ENCODE assay signal across 16 cellular contexts in the genomic region with DNA sequence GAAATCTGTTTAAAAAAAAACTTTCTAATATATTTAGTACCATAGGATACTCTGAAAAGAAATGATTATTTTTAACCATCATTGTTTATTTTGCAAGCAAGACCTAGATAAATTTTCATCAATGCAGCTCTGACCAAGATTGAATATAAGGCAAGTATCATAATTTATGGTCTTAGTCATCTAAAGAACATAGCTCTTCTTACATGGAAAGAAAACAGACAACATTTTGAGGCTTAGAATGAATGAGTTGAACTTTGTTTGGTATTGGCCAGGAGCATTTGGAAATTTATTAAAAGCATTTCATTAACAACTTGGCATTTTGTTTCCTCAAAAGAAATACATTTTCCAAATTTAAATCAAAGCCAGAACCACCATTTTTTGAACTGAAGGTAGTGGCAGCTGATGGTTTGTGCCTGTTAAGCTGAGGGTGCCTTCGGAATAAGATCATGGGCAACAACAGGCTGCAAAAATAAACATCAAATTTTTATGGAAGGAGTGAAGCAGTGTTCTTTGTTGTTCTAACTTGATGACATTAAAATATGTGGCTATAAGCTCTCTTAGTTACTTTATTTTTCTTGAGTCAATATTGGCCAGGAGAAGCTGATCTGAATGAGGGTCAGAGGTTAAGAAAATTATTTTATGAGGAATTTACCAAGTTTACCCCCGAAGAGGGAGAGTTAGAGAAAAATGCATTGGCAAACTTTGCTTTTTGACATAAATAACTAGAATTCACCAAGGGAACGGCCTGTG. TPM values are rescaled to one million over a fixed set of nuclear protein-coding genes. Genes with fewer than 3 reads are reported as not detected.
DNase-seq lines count a peak whose midpoint lies in the region; ATAC-seq, FAIRE-seq and TF ChIP-seq lines count a peak whose summit lies in the region.
"Had no signal": no experiment of that assay in that cellular context is flagged by ENCODE, and none has a peak within 500 bp of the region (broad histone marks: within the 10 kb centered on the region; RNA-seq: fewer than 3 reads in every experiment).

No MANE protein-coding gene starts in this region.

- H2AFZ ChIP-seq in KMS-11 (ENCODE audit: low read depth) (no peak overlapping the region), OCI-LY7 (ENCODE audit: low read length) (no peak overlapping the region)

- H3K36me3 ChIP-seq in KMS-11 (ENCODE audit: insufficient read depth): no peaks in the 10 kb centered on the region
- no peaks in the 10 kb centered on the region for H3K36me3 ChIP-seq in esophagus squamous epithelium
- no peaks in the 10 kb centered on the region for H3K36me3 ChIP-seq in OCI-LY7 (ENCODE audit: insufficient read depth, low read length)

- H3K27me3 Mint-ChIP-seq in osteocyte (ENCODE audit: unreplicated experiment): no peaks in the 10 kb centered on the region
- H3K27me3 Mint-ChIP-seq in activated naive CD8-positive, alpha-beta T cell treated with anti-CD3 and anti-CD28 coated beads, Interleukin-2, amount 50 U/mL, for 24 hours: no peaks in the 10 kb centered on the region
- H3K27me3 Mint-ChIP-seq: central memory CD8-positive, alpha-beta T cell had no signal

- no peak overlapping the region for H3K4me3 Mint-ChIP-seq in osteocyte (ENCODE audit: unreplicated experiment)
- no peak overlapping the region for H3K4me3 Mint-ChIP-seq in activated naive CD8-positive, alpha-beta T cell treated with anti-CD3 and anti-CD28 coated beads, Interleukin-2, amount 50 U/mL, for 24 hours
- H3K4me3 Mint-ChIP-seq: central memory CD8-positive, alpha-beta T cell had no signal

- intact Hi-C loops in esophagus squamous epithelium (cut with DNase I) (loop anchor here (10.0 kb wide), 1 partner anchor 253 kb away; no protein-coding TSS in a partner anchor), OCI-LY7 (cut with micrococcal nuclease; ENCODE audit: unreplicated experiment) (loop anchor here (10.0 kb wide), 1 partner anchor 163 kb away; no protein-coding TSS in a partner anchor)

- no peak for ATAC-seq in A549
- no peak for ATAC-seq in activated naive CD8-positive, alpha-beta T cell treated with anti-CD3 and anti-CD28 coated beads, Interleukin-2, amount 50 U/mL, for 24 hours
- ATAC-seq: activated naive CD4-positive, alpha-beta T cell treated with anti-CD3 and anti-CD28 coated beads, Interleukin-2, amount 50 U/mL, for 72 hours had no signal

- BruUV-seq in OCI-LY7 (replicated peaks; lab: Mats Ljungman, UMichigan): no TSS peak

- DNase-seq in A549 (ENCODE audit: low read depth in 1 of 2, low spot score in 1 of 2) (no peak), esophagus squamous epithelium (lab: John Stamatoyannopoulos, UW) (no peak), osteocyte (ENCODE audit: extremely low spot score, unreplicated experiment) (no peak), OCI-LY7 (ENCODE audit: low spot score) (no peak), substantia nigra (lab: John Stamatoyannopoulos, UW) (no peak), SHP77 treated with DMSO at 0.1 percent for 48 hours (lab: John Stamatoyannopoulos, UW) (no peak)
- no peak for DNase-seq in activated naive CD8-positive, alpha-beta T cell treated with anti-CD3 and anti-CD28 coated beads, Interleukin-2, amount 50 U/mL, for 24 hours
- DNase-seq: islet precursor cell; NCI-H1105 treated with DMSO at 0.1 percent for 48 hours; NCI-H226; retina; stimulated activated CD4-positive, alpha-beta T cell treated with anti-CD3 and anti-CD28 coated beads, Interleukin-4, amount 100 ng/mL, for 4 hours had no signal

- H3K9me3 Mint-ChIP-seq in osteocyte (ENCODE audit: unreplicated experiment): no peaks in the 10 kb centered on the region
- H3K9me3 Mint-ChIP-seq in activated naive CD8-positive, alpha-beta T cell treated with anti-CD3 and anti-CD28 coated beads, Interleukin-2, amount 50 U/mL, for 24 hours: no peaks in the 10 kb centered on the region
- H3K9me3 Mint-ChIP-seq: activated naive CD4-positive, alpha-beta T cell treated with anti-CD3 and anti-CD28 coated beads, Interleukin-2, amount 50 U/mL, for 72 hours; central memory CD8-positive, alpha-beta T cell had no signal

- no peaks in the 10 kb centered on the region for H3K36me3 Mint-ChIP-seq in osteocyte (ENCODE audit: unreplicated experiment)
- H3K36me3 Mint-ChIP-seq in activated naive CD8-positive, alpha-beta T cell treated with anti-CD3 and anti-CD28 coated beads, Interleukin-2, amount 50 U/mL, for 24 hours (ENCODE audit: low read depth): no peaks in the 10 kb centered on the region
- H3K36me3 Mint-ChIP-seq: activated naive CD4-positive, alpha-beta T cell treated with anti-CD3 and anti-CD28 coated beads, Interleukin-2, amount 50 U/mL, for 72 hours had no signal

- TF ChIP-seq EP300 in A549 (IDR thresholded peaks at IDR 0.05): no peak

- H4K20me1 ChIP-seq in KMS-11 (ENCODE audit: insufficient read depth): no peaks in the 10 kb centered on the region
- H4K20me1 ChIP-seq in OCI-LY7 (ENCODE audit: insufficient read depth, low read length): no peaks in the 10 kb centered on the region

- FAIRE-seq in A549 (lab: Jason Lieb, UNC): no peak
- FAIRE-seq: endometrium had no signal

- TF ChIP-seq POLR2A in A549 (IDR thresholded peaks at IDR 0.05; ENCODE audit: low read length) (no peak), esophagus squamous epithelium (IDR thresholded peaks at IDR 0.05) (no peak)

- H3K79me2 ChIP-seq in KMS-11 (ENCODE audit: insufficient read depth, low read depth) (no peaks in the 10 kb centered on the region), OCI-LY7 (ENCODE audit: insufficient read depth, low read depth, low read length) (no peaks in the 10 kb centered on the region)

- TF ChIP-seq CTCF in A549 (IDR thresholded peaks at IDR 0.05) (no peak), KMS-11 (conservative IDR thresholded peaks at IDR 0.05; ENCODE audit: low read depth, low read length) (no peak), esophagus squamous epithelium (IDR thresholded peaks at IDR 0.05) (no peak), osteocyte (IDR thresholded peaks at IDR 0.05) (no peak), OCI-LY7 (conservative IDR thresholded peaks at IDR 0.05; ENCODE audit: low read length) (no peak)

- H3K9me3 ChIP-seq in A549: no peaks in the 10 kb centered on the region
- no peaks in the 10 kb centered on the region for H3K9me3 ChIP-seq in esophagus squamous epithelium
- H3K9me3 ChIP-seq in OCI-LY7 (ENCODE audit: low read length): no peaks in the 10 kb centered on the region

- H3K27me3 ChIP-seq in KMS-11 (ENCODE audit: insufficient read depth, low read depth): no peaks in the 10 kb centered on the region
- no peaks in the 10 kb centered on the region for H3K27me3 ChIP-seq in esophagus squamous epithelium

- 27% methylated on average over 3 of the region's 3 CpGs for WGBS in A549 (ENCODE audit: missing lambda C conversion rate)
- WGBS in esophagus squamous epithelium, 2 donors: 66 to 80% methylated on average over 3 of the region's 3 CpGs

- CTCF ChIA-PET in A549 (lab: Yijun Ruan, JAX) (interaction anchor here (1.2 to 2.3 kb wide), 7 partner anchors 8 to 482 kb away, joined by 3 to 7 read pairs (median 4); no protein-coding TSS in a partner anchor), OCI-LY7 (lab: Charles Lee; ENCODE audit: unreplicated experiment) (no interaction called here)

- H3K27ac Mint-ChIP-seq in osteocyte (ENCODE audit: unreplicated experiment): peak overlapping the region; percentile 89
- no peak overlapping the region for H3K27ac Mint-ChIP-seq in activated naive CD8-positive, alpha-beta T cell treated with anti-CD3 and anti-CD28 coated beads, Interleukin-2, amount 50 U/mL, for 24 hours
- H3K27ac Mint-ChIP-seq: activated naive CD4-positive, alpha-beta T cell treated with anti-CD3 and anti-CD28 coated beads, Interleukin-2, amount 50 U/mL, for 72 hours had no signal

- H3K4me3 ChIP-seq in A549: no peak overlapping the region
- no peak overlapping the region for H3K4me3 ChIP-seq in KMS-11 (IDR thresholded peaks at IDR 0.05; ENCODE audit: insufficient read depth, low read depth, low read length)
- H3K4me3 ChIP-seq in esophagus squamous epithelium: no peak overlapping the region
- H3K4me3 ChIP-seq in OCI-LY7 (ENCODE audit: low read depth, low read length, poor library complexity, severe bottlenecking): no peak overlapping the region

- H3K4me2 ChIP-seq in A549 (peak overlapping the region; percentile 77), KMS-11 (peak overlapping the region; percentile 49), OCI-LY7 (ENCODE audit: low read length) (no peak overlapping the region)

- H3K27ac ChIP-seq in A549 (peak overlapping the region; percentile 68 to 85), KMS-11 (peak overlapping the region; percentile 74; the same call in 1 of the 2 replicates), esophagus squamous epithelium (peak overlapping the region in 3 of 4 donors; percentile 67 to 72 (median 71)), OCI-LY7 (ENCODE audit: low read depth, low read length, poor library complexity, severe bottlenecking) (no peak overlapping the region), substantia nigra (ENCODE audit: low read depth, low read length, poor library complexity, severe bottlenecking) (no peak overlapping the region)

- TF ChIP-seq RAD21 in A549 (conservative IDR thresholded peaks at IDR 0.05 in 1 of 2, IDR thresholded peaks at IDR 0.05 in 1 of 2): no peak

- H3K4me1 Mint-ChIP-seq in osteocyte (ENCODE audit: unreplicated experiment): peaks cover 82% of the 10 kb centered on the region
- H3K4me1 Mint-ChIP-seq in activated naive CD8-positive, alpha-beta T cell treated with anti-CD3 and anti-CD28 coated beads, Interleukin-2, amount 50 U/mL, for 24 hours: peaks cover 81% of the 10 kb centered on the region

- H3K9me2 ChIP-seq in OCI-LY7 (ENCODE audit: insufficient read depth, low read length): no peaks in the 10 kb centered on the region

- no peak overlapping the region for H3K9ac ChIP-seq in KMS-11

- POLR2A ChIA-PET in A549 (lab: Yijun Ruan, JAX): interaction anchor here (0.5 kb wide), 1 partner anchor 377 kb away, joined by 3 read pairs; no protein-coding TSS in a partner anchor
- POLR2A ChIA-PET in OCI-LY7 (lab: Charles Lee): interaction anchor here (0.6 to 1.3 kb wide), 2 partner anchors 10 to 237 kb away, joined by 4 to 7 read pairs; no protein-coding TSS in a partner anchor

- H3K4me1 ChIP-seq in A549 (peaks cover 69% of the 10 kb centered on the region), KMS-11 (ENCODE audit: low read depth, poor library complexity, severe bottlenecking) (peaks cover 71% of the 10 kb centered on the region), esophagus squamous epithelium (peaks cover 25 to 73% (median 28%) of the 10 kb centered on the region in 3 donors), OCI-LY7 (ENCODE audit: insufficient read depth, low read length, poor library complexity, severe bottlenecking) (no peaks in the 10 kb centered on the region)

TF ChIP-seq in A549, 52 proteins besides CTCF, POLR2A, EP300 and RAD21 (continues in another document):
- TF ChIP-seq CEBPB (IDR thresholded peaks at IDR 0.05) (no peak), CBX8 (IDR thresholded peaks at IDR 0.05) (no peak)

RNA-seq across cellular contexts. Expression of gene ATXN1, which starts 6.7 kb away (rescaled TPM):
- 8.3 and 10.5 TPM in 2 replicates for polyA plus RNA-seq in A549 (2011; rRNA removed)
- 1.9 and 3.4 TPM in 2 replicates for polyA plus RNA-seq in A549 (2012; cell fraction: cytosol; rRNA removed)
- 4.3 and 4.5 TPM in 2 replicates for polyA plus RNA-seq in A549 (2012; cell fraction: nucleus; rRNA removed)
- polyA plus RNA-seq in A549 (2017; fragmentation: RNase III; extraction: RNeasy Plus Mini Kit Qiagen cat#74134 plus additional on column Dnase treatment): 2.2 to 3.1 TPM (median 2.9 TPM) in 3 replicates
- polyA minus RNA-seq in A549 (2011; rRNA and poly(A)+ RNA removed): 22.8 and 27.3 TPM in 2 replicates
- 10 to 100 TPM; 17.5 to 50.5 (median 28.5) TPM for total RNA-seq in esophagus squamous epithelium
- 51.6 and 54.4 TPM in 2 replicates for total RNA-seq in osteocyte
- total RNA-seq in OCI-LY7 (2014; rRNA removed; shearing (Covaris generic)): not detected in 2 replicates
- total RNA-seq in OCI-LY7 (2022): 0.09 TPM in 1 of 2 replicates, not detected in the other

Comparison
In these comparisons a context has a peak if more than half of its experiments do, and no peak if none do; other contexts are left out.
1. H3K27ac ChIP-seq: peak in A549 (2 of 2), KMS-11 (single experiment) and esophagus squamous epithelium (3 of 4); none in OCI-LY7 (single experiment) and substantia nigra (single experiment).
2. RNA of gene ATXN1, which starts 6.7 kb away (total RNA-seq): 51.6 to 54.4 TPM in osteocyte and 17.5 to 50.5 TPM in esophagus squamous epithelium; 0.09 TPM in OCI-LY7; every median in the first group is over 10 times any median in the second.